Comparison of ENCODE assay signal across 8 cellular contexts in the genomic region with DNA sequence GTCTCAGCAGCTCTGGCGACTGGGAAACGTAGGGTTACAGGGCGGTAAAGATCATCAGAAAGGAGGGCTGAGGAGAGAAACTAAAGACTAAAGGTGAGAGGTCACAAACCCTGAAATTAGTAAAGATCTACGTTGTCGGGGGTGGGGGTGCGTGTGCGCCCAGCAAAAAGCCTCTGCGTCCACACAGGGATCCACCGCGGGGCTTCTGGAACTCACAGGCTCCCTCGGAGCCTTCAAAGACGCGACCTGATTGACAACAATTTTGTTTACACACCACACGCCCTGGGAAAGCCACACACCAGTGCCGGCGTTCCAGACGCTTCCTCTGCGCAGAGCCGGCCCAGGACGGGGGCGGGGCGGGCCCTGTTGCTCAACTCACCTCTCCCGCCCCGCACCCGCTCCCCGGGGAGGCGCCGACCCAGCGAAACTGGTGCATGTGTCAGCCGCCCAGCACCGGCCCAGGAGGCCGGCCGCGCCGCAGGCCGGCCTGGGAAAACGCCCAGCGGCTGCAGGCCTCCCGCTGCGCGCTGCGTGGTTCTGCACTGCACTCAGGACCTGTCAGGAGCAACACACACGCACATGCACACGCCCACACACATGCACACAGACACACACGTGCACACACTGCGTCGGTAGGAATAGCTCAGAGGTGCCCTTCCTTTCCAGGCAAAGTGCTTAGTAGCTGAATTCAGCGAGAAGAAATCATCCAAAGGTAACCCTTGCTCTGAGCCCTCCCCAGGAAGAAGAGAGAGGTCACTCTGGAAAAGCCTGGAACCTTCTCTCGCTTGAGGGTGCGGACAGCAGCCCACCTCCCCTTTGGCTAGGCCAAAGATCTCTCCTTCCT. TPM values are rescaled to one million over a fixed set of nuclear protein-coding genes. Genes with fewer than 3 reads are reported as not detected.
A peak's percentile ranks its signal among the peaks of the same experiment; 100 is the strongest.
DNase-seq lines count a peak whose midpoint lies in the region; ATAC-seq lines count a peak whose summit lies in the region.

No MANE protein-coding gene starts in this region.

- ATAC-seq in GM21515 (IDR thresholded peaks at IDR 0.05; ENCODE audit: unreplicated experiment) (peak; percentile 79), left colon (peak; percentile 93)

- intact Hi-C loops in left colon (cut with DNase I, micrococcal nuclease): no loop called here

- DNase-seq in DMS153 treated with DMSO at 0.1 percent for 48 hours (lab: John Stamatoyannopoulos, UW; ENCODE audit: unreplicated experiment) (peak; percentile 23), HuH-7 (ENCODE audit: low spot score) (peak; percentile 86), left colon (peak; percentile 97 to 98), COR-L47 (lab: John Stamatoyannopoulos, UW) (no peak)
- peak; percentile 76 for DNase-seq in activated CD4-positive, CD25-positive, alpha-beta regulatory T cell treated with anti-CD3 and anti-CD28 coated beads, Interleukin-2, amount 50 U/mL, for 72 hours
- DNase-seq in central memory CD4-positive, alpha-beta T cell: peak; percentile 72
- DNase-seq in stimulated activated CD4-positive, alpha-beta T cell treated with anti-CD3 and anti-CD28 coated beads, Interleukin-1b, Interleukin-23, amount 100 ng/mL, for 4 hours (ENCODE audit: low read depth in 2 of 2): peak; percentile 57 to 65

RNA-seq across cellular contexts. Expression of gene ARID1B, which starts 57.2 kb away (rescaled TPM):
- 10 to 100 TPM; 69.0 to 85.4 TPM for total RNA-seq in left colon
